In genomic region chr11:7299393-7299792, GRCh38 we compare ENCODE assay signal across 1 cellular context.
TF ChIP-seq lines count a peak whose summit lies in the region.

No MANE protein-coding gene starts in this region.

TF ChIP-seq in GM23338, 12 proteins besides CTCF, POLR2A, EP300 and RAD21 (continued from another document):
- TF ChIP-seq ETS1 (IDR thresholded peaks at IDR 0.05) (no peak), EZH2phosphoT487 (IDR thresholded peaks at IDR 0.05; ENCODE audit: unreplicated experiment) (no peak), STAT1 (IDR thresholded peaks at IDR 0.05; ENCODE audit: unreplicated experiment) (no peak), ZNF114 (CRISPR knock-in tag; IDR thresholded peaks at IDR 0.05) (no peak), POLR2AphosphoS5 (IDR thresholded peaks at IDR 0.05; ENCODE audit: low read depth) (no peak), JUNB (IDR thresholded peaks at IDR 0.05; ENCODE audit: unreplicated experiment) (no peak), ZNF331 (CRISPR knock-in tag; IDR thresholded peaks at IDR 0.05; ENCODE audit: low read depth) (no peak), EZH2 (IDR thresholded peaks at IDR 0.05; ENCODE audit: low read depth, unreplicated experiment) (no peak), CREB1 (CRISPR knock-in tag; IDR thresholded peaks at IDR 0.05; ENCODE audit: low read depth) (no peak), ZNF462 (CRISPR knock-in tag; IDR thresholded peaks at IDR 0.05) (no peak)
